Comparison of ENCODE assay signal across 9 cellular contexts in genomic region chr10:3829193-3830050, GRCh38. TPM values are rescaled to one million over a fixed set of nuclear protein-coding genes. Genes with fewer than 3 reads are reported as not detected.
DNase-seq lines count a peak whose midpoint lies in the region; ATAC-seq and TF ChIP-seq lines count a peak whose summit lies in the region.
"Had no signal": no experiment of that assay in that cellular context is flagged by ENCODE, and none has a peak within 500 bp of the region (broad histone marks: within the 10 kb centered on the region; RNA-seq: fewer than 3 reads in every experiment).

No MANE protein-coding gene starts in this region.

- TF ChIP-seq POLR2A in Peyer's patch (IDR thresholded peaks at IDR 0.05) (no peak), esophagus muscularis mucosa (IDR thresholded peaks at IDR 0.05; ENCODE audit: low read depth) (no peak)

- H3K36me3 ChIP-seq in Peyer's patch (no peaks in the 10 kb centered on the region), esophagus muscularis mucosa (no peaks in the 10 kb centered on the region), trophoblast cell (ENCODE audit: control insufficient read depth in 1 of 2, insufficient read depth in 2 of 2, low read length in 2 of 2) (no peaks in the 10 kb centered on the region)

- 73% methylated on average over 6 of the region's 7 CpGs for WGBS in esophagus muscularis mucosa
- no CpG with 5 or more reads among the region's 7 CpGs for WGBS in trophoblast cell (ENCODE audit: extremely low coverage, insufficient coverage, insufficient read length)

- peak overlapping the region; percentile 55 for H2BK5ac ChIP-seq in trophoblast cell (ENCODE audit: low read depth, low read length, poor library complexity)

- peak overlapping the region; percentile 74 for H3K4me3 Mint-ChIP-seq in Calu3 (ENCODE audit: low read depth, unreplicated experiment)

- intact Hi-C loops in Calu3 (cut with micrococcal nuclease; ENCODE audit: unreplicated experiment) (loop anchor here (1.0 kb wide), 1 partner anchor 47 kb away; no protein-coding TSS in a partner anchor), esophagus muscularis mucosa (cut with DNase I) (no loop called here)

- CTCF ChIA-PET in Calu3 (lab: Charles Lee), result interaction anchor here (0.6 to 2.4 kb wide), 3 partner anchors 23 to 634 kb away, joined by 3 to 13 read pairs (median 4); no protein-coding TSS in a partner anchor

- no TSS peak for BruUV-seq in Calu3 (replicated peaks; lab: Mats Ljungman, UMichigan)

- H3K4me1 ChIP-seq in Peyer's patch, result peaks cover 0 to 16% (median 3%) of the 10 kb centered on the region in 4 donors
- H3K4me1 ChIP-seq in esophagus muscularis mucosa, result peaks cover 23 to 34% (median 27%) of the 10 kb centered on the region in 4 donors
- peaks cover 29 to 37% of the 10 kb centered on the region in 2 experiments for H3K4me1 ChIP-seq in trophoblast cell (ENCODE audit: control insufficient read depth in 1 of 2, insufficient read depth in 2 of 2, low read length in 2 of 2)

- peak overlapping the region; percentile 84 for H4K8ac ChIP-seq in trophoblast cell (ENCODE audit: low read depth, low read length)

- H3K27me3 ChIP-seq in Peyer's patch (no peaks in the 10 kb centered on the region), esophagus muscularis mucosa (no peaks in the 10 kb centered on the region), trophoblast cell (ENCODE audit: insufficient read depth, low read length) (no peaks in the 10 kb centered on the region)

- H3K27me3 Mint-ChIP-seq in Calu3 (ENCODE audit: unreplicated experiment), result no peaks in the 10 kb centered on the region

- H3K79me2 ChIP-seq in trophoblast cell (ENCODE audit: control insufficient read depth, insufficient read depth, low read length, poor library complexity), result peaks cover 7% of the 10 kb centered on the region

- H2BK12ac ChIP-seq in trophoblast cell (ENCODE audit: low read length), result peak overlapping the region; percentile 99

- H3K14ac ChIP-seq in trophoblast cell (ENCODE audit: low read length), result peak overlapping the region; percentile 86

- H2BK120ac ChIP-seq in trophoblast cell (ENCODE audit: insufficient read depth, low read length, poor library complexity), result peak overlapping the region; percentile 85

- no peak for TF ChIP-seq EP300 in esophagus muscularis mucosa (IDR thresholded peaks at IDR 0.05)

- H2AK5ac ChIP-seq in trophoblast cell (ENCODE audit: low read length), result peak overlapping the region; percentile 80

- ATAC-seq in HG03354 (IDR thresholded peaks at IDR 0.05; ENCODE audit: poor library complexity, severe bottlenecking, unreplicated experiment), result no peak

- no peak for TF ChIP-seq CTCF in Calu3 (IDR thresholded peaks at IDR 0.05; ENCODE audit: unreplicated experiment)
- TF ChIP-seq CTCF in Peyer's patch (IDR thresholded peaks at IDR 0.05), result no peak
- no peak for TF ChIP-seq CTCF in esophagus muscularis mucosa (IDR thresholded peaks at IDR 0.05)

- H4K91ac ChIP-seq in trophoblast cell (ENCODE audit: low read depth, low read length), result peak overlapping the region; percentile 82

- peak overlapping the region; percentile 76 for H3K4ac ChIP-seq in trophoblast cell (ENCODE audit: low read depth, low read length)

- H4K12ac ChIP-seq in trophoblast cell (ENCODE audit: low read depth, low read length), result no peak overlapping the region

- H3K27ac ChIP-seq in Peyer's patch, result peak overlapping the region; percentile 48 to 70 (median 56)
- H3K27ac ChIP-seq in esophagus muscularis mucosa (replicated peaks in 1 of 4), result peak overlapping the region; percentile 68 to 80 (median 72)
- H3K27ac ChIP-seq in trophoblast cell (ENCODE audit: low read depth, low read length), result no peak overlapping the region

- DNase-seq in Calu3 (no peak), Peyer's patch (no peak), esophagus muscularis mucosa (ENCODE audit: extremely low spot score) (no peak), trophoblast cell (no peak), DMS53 (lab: John Stamatoyannopoulos, UW) (no peak), AG20443 (ENCODE audit: low spot score) (no peak)
- no peak for DNase-seq in NK-92 treated with Interleukin-12 subunit alpha and Interleukin-12 subunit beta, amount 100 ng/mL, for 24 hours (lab: John Stamatoyannopoulos, UW)
- DNase-seq: KG1 had no signal

- H2AFZ ChIP-seq in trophoblast cell (ENCODE audit: insufficient read depth, low read length, poor library complexity), result peak overlapping the region; percentile 80

- H3K9me3 Mint-ChIP-seq in Calu3 (ENCODE audit: low read depth, unreplicated experiment), result no peaks in the 10 kb centered on the region

- H3K9me3 ChIP-seq in Peyer's patch (no peaks in the 10 kb centered on the region), esophagus muscularis mucosa (no peaks in the 10 kb centered on the region), trophoblast cell (ENCODE audit: insufficient read depth, low read depth, low read length) (peaks cover 4% of the 10 kb centered on the region)

- H3K23ac ChIP-seq in trophoblast cell (ENCODE audit: low read length), result no peak overlapping the region

- H3K9ac ChIP-seq in trophoblast cell (ENCODE audit: low read length), result no peak overlapping the region

- H3K79me1 ChIP-seq in trophoblast cell (ENCODE audit: low read length), result peaks cover 36% of the 10 kb centered on the region

- H3K27ac Mint-ChIP-seq in Calu3 (ENCODE audit: unreplicated experiment), result peak overlapping the region; percentile 92

- H3K4me1 Mint-ChIP-seq in Calu3 (ENCODE audit: low read depth, unreplicated experiment), result peaks cover 41% of the 10 kb centered on the region

- peaks cover 12% of the 10 kb centered on the region for H3K36me3 Mint-ChIP-seq in Calu3 (ENCODE audit: insufficient read depth, unreplicated experiment)

- H3K4me3 ChIP-seq in Peyer's patch, result peak overlapping the region; percentile 14 to 41 (median 34)
- H3K4me3 ChIP-seq in esophagus muscularis mucosa, result peak overlapping the region; percentile 38 to 57 (median 54)
- H3K4me3 ChIP-seq in trophoblast cell (ENCODE audit: low read depth, low read length), result no peak overlapping the region

- H3K18ac ChIP-seq in trophoblast cell (ENCODE audit: low read length), result peak overlapping the region; percentile 91

- H3K4me2 ChIP-seq in trophoblast cell (ENCODE audit: low read length), result no peak overlapping the region

RNA-seq across cellular contexts. Expression of gene KLF6, which starts 44.4 kb away (rescaled TPM):
- total RNA-seq in Calu3 (2022), result 140 and 161 TPM in 2 replicates
- 100 to 1,000 TPM in 3 of 4 donors, 10 to 100 TPM in 1; 92.5 to 180 (median 145) TPM for total RNA-seq in Peyer's patch
- 100 to 1,000 TPM; 114 to 145 (median 123) TPM for total RNA-seq in esophagus muscularis mucosa
- 113 TPM in 2 replicates for polyA plus RNA-seq in trophoblast cell (2013)
